In genomic region chr2:62956646-62957045, GRCh38 we compare ENCODE assay signal across 28 cellular contexts.
"Had no signal": no experiment of that assay in that cellular context is flagged by ENCODE, and none has a peak within 500 bp of the region (broad histone marks: within the 10 kb centered on the region; RNA-seq: fewer than 3 reads in every experiment).

No MANE protein-coding gene starts in this region.

- H3K27ac Mint-ChIP-seq: activated naive CD4-positive, alpha-beta T cell treated with anti-CD3 and anti-CD28 coated beads for 36 hours; activated naive CD8-positive, alpha-beta T cell treated with anti-CD3 and anti-CD28 coated beads for 36 hours; effector memory CD8-positive, alpha-beta T cell; natural killer cell treated with Interleukin-12 subunit alpha and Interleukin-12 subunit beta and Interleukin-15 and Interleukin-18, amount 100 ng/mL, for 72 hours had no signal

- DNase-seq: activated CD4-positive, alpha-beta T cell treated with anti-CD3 and anti-CD28 coated beads for 4 hours; activated CD4-positive, alpha-beta T cell treated with anti-CD3 and anti-CD28 coated beads, Interleukin-2, amount 50 U/mL, for 48 hours; activated CD8-positive, alpha-beta memory T cell treated with anti-CD3 and anti-CD28 coated beads for 24 hours; activated effector memory CD4-positive, alpha-beta T cell treated with Interleukin-2 at 50 U/mL for 16 hours; activated naive CD4-positive, alpha-beta T cell treated with anti-CD3 and anti-CD28 coated beads for 36 hours; activated naive CD8-positive, alpha-beta T cell treated with anti-CD3 and anti-CD28 coated beads for 36 hours; adrenal gland; aorta; body of pancreas; cortex of kidney; effector memory CD8-positive, alpha-beta T cell; erythroblast; islet precursor cell; left ventricle myocardium inferior; mesendoderm; mucosa of descending colon; posterior cingulate gyrus; right cardiac atrium; stimulated activated CD4-positive, alpha-beta T cell treated with anti-CD3 and anti-CD28 coated beads, Interleukin-2, amount 100 ng/mL, for 48 hours; stimulated activated naive CD4-positive, alpha-beta T cell treated with Interleukin-2 at 50 U/mL for 16 hours; T-helper 9 cell had no signal

- H3K4me1 ChIP-seq: adrenal gland, body of pancreas, gastroesophageal sphincter, left ventricle myocardium inferior, tibial nerve had no signal

- H3K4me3 ChIP-seq: adrenal gland, body of pancreas, gastroesophageal sphincter, hepatocyte, left ventricle myocardium inferior, lung, mucosa of descending colon, tibial nerve had no signal

- H3K4me3 Mint-ChIP-seq: activated naive CD4-positive, alpha-beta T cell treated with anti-CD3 and anti-CD28 coated beads for 36 hours; activated naive CD8-positive, alpha-beta T cell treated with anti-CD3 and anti-CD28 coated beads for 36 hours; effector memory CD8-positive, alpha-beta T cell; natural killer cell treated with Interleukin-12 subunit alpha and Interleukin-12 subunit beta and Interleukin-15 and Interleukin-18, amount 100 ng/mL, for 72 hours had no signal

- H2AFZ ChIP-seq: hepatocyte had no signal

- H3K27ac ChIP-seq: adrenal gland, body of pancreas, gastroesophageal sphincter, hepatocyte, left ventricle myocardium inferior, tibial nerve, VCaP had no signal

- H3K4me2 ChIP-seq: hepatocyte had no signal

- ATAC-seq: body of pancreas; effector memory CD8-positive, alpha-beta T cell; gastroesophageal sphincter; mucosa of descending colon; natural killer cell treated with Interleukin-12 subunit alpha and Interleukin-12 subunit beta and Interleukin-15 and Interleukin-18, amount 100 ng/mL, for 72 hours; right cardiac atrium had no signal

- H3K36me3 Mint-ChIP-seq: natural killer cell treated with Interleukin-12 subunit alpha and Interleukin-12 subunit beta and Interleukin-15 and Interleukin-18, amount 100 ng/mL, for 72 hours had no signal

- H3K27me3 Mint-ChIP-seq: activated naive CD8-positive, alpha-beta T cell treated with anti-CD3 and anti-CD28 coated beads for 36 hours; effector memory CD8-positive, alpha-beta T cell; natural killer cell treated with Interleukin-12 subunit alpha and Interleukin-12 subunit beta and Interleukin-15 and Interleukin-18, amount 100 ng/mL, for 72 hours had no signal

- FAIRE-seq: TTC549 had no signal

- H3K9me3 Mint-ChIP-seq: activated naive CD4-positive, alpha-beta T cell treated with anti-CD3 and anti-CD28 coated beads for 36 hours; activated naive CD8-positive, alpha-beta T cell treated with anti-CD3 and anti-CD28 coated beads for 36 hours; effector memory CD8-positive, alpha-beta T cell; natural killer cell treated with Interleukin-12 subunit alpha and Interleukin-12 subunit beta and Interleukin-15 and Interleukin-18, amount 100 ng/mL, for 72 hours had no signal

- H3K27me3 ChIP-seq: adrenal gland, body of pancreas, gastroesophageal sphincter, hepatocyte, tibial nerve had no signal

- H3K79me2 ChIP-seq: hepatocyte had no signal

- H3K4me1 Mint-ChIP-seq: activated naive CD8-positive, alpha-beta T cell treated with anti-CD3 and anti-CD28 coated beads for 36 hours had no signal

- H3K9me3 ChIP-seq: body of pancreas, gastroesophageal sphincter, left ventricle myocardium inferior, mucosa of descending colon, tibial nerve had no signal

- H3K36me3 ChIP-seq: adrenal gland had no signal
